Comparison of ENCODE assay signal across 8 cellular contexts in genomic region chr19:11155373-11156120, GRCh38. TPM values are rescaled to one million over a fixed set of nuclear protein-coding genes. Genes with fewer than 3 reads are reported as not detected.
DNase-seq lines count a peak whose midpoint lies in the region; ATAC-seq, FAIRE-seq and TF ChIP-seq lines count a peak whose summit lies in the region.

A gene with protein sequence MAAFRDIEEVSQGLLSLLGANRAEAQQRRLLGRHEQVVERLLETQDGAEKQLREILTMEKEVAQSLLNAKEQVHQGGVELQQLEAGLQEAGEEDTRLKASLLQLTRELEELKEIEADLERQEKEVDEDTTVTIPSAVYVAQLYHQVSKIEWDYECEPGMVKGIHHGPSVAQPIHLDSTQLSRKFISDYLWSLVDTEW (minus strand): TSS chr19:11155782. CDS start chr19:11155776, 6 bp downstream.

- peak; percentile 89 for FAIRE-seq in keratinocyte (lab: Jason Lieb, UNC)

- peak within 1 kb of the TSS; percentile 81 for H3K9ac ChIP-seq in keratinocyte (ENCODE audit: control insufficient read depth, extremely low read depth, insufficient read depth, low read length)

- H3K4me1 ChIP-seq in keratinocyte (ENCODE audit: control insufficient read depth, extremely low read depth, insufficient read depth, low read length), result peaks cover 29% of the 10 kb centered on the region

- H2AFZ ChIP-seq in keratinocyte (ENCODE audit: control insufficient read depth, low read length), result peak within 1 kb of the TSS; percentile 93

- DNase-seq in AG10803 (ENCODE audit: low read depth) (peak; percentile 98), NCI-H460 (ENCODE audit: extremely low read depth, low read depth) (peak; percentile 97), cerebellum (ENCODE audit: low spot score) (peak; percentile 100), keratinocyte (ENCODE audit: low read depth, low spot score) (peak; percentile 92)
- DNase-seq in activated CD4-positive, CD25-positive, alpha-beta regulatory T cell treated with anti-CD3 and anti-CD28 coated beads, Interleukin-2, amount 50 U/mL, for 72 hours, result peak; percentile 86
- peak; percentile 74 to 77 for DNase-seq in stimulated activated CD4-positive, alpha-beta T cell treated with anti-CD3 and anti-CD28 coated beads, Interleukin-15, amount 100 ng/mL, for 1 hour (ENCODE audit: low read depth in 1 of 2, low spot score in 1 of 2)

- peak within 1 kb of the TSS; percentile 60 for H3K27ac ChIP-seq in keratinocyte (ENCODE audit: control insufficient read depth, insufficient read depth, low read length)

- ATAC-seq in GM19043 (IDR thresholded peaks at IDR 0.05; ENCODE audit: low read depth, unreplicated experiment), result peak; percentile 98
- ATAC-seq in HG03378 (IDR thresholded peaks at IDR 0.05; ENCODE audit: unreplicated experiment), result peak; percentile 97

- no peaks in the 10 kb centered on the region for H3K36me3 ChIP-seq in keratinocyte (ENCODE audit: control insufficient read depth in 2 of 2, extremely low read depth in 1 of 2, insufficient read depth in 2 of 2, low read length in 2 of 2)

- peak within 1 kb of the TSS; percentile 86 for H3K4me2 ChIP-seq in keratinocyte (ENCODE audit: control insufficient read depth, extremely low read depth, insufficient read depth, low read depth, low read length)

- H3K9me1 ChIP-seq in keratinocyte (ENCODE audit: control insufficient read depth, extremely low read depth, insufficient read depth, low read length), result no peaks in the 10 kb centered on the region

- TF ChIP-seq CTCF in AG10803 (conservative IDR thresholded peaks at IDR 0.05; ENCODE audit: low read length), result no peak
- no peak for TF ChIP-seq CTCF in keratinocyte (optimal IDR thresholded peaks at IDR 0.05 in 1 of 3, IDR thresholded peaks at IDR 0.05 in 1 of 3, conservative IDR thresholded peaks at IDR 0.05 in 1 of 3; ENCODE audit: extremely low read depth in 1 of 3, insufficient read depth in 2 of 3, low read length in 3 of 3)

- H3K9me3 ChIP-seq in keratinocyte (ENCODE audit: control insufficient read depth, low read depth, low read length), result no peaks in the 10 kb centered on the region

- H3K79me2 ChIP-seq in keratinocyte (ENCODE audit: control insufficient read depth, insufficient read depth, low read length), result peaks cover 25% of the 10 kb centered on the region

- H3K27me3 ChIP-seq in keratinocyte (ENCODE audit: control insufficient read depth, extremely low read depth, insufficient read depth, low read length), result no peaks in the 10 kb centered on the region

- H3K4me3 ChIP-seq in AG10803 (ENCODE audit: low read length) (peak within 1 kb of the TSS; percentile 81), keratinocyte (ENCODE audit: control insufficient read depth in 2 of 3, extremely low read depth in 1 of 3, insufficient read depth in 2 of 3, low read depth in 1 of 3, low read length in 3 of 3) (peak within 1 kb of the TSS; percentile 71 to 85 (median 84))

- H4K20me1 ChIP-seq in keratinocyte (ENCODE audit: control insufficient read depth, extremely low read depth, insufficient read depth, low read length), result no peaks in the 10 kb centered on the region

- dilution Hi-C loops in keratinocyte (cut with MboI; ENCODE audit: extremely low pct_ligation_motif_present, low sequenced_read_pairs), result no loop called here

RNA-seq across cellular contexts. Expression of the gene that starts here (rescaled TPM):
- 13.9 and 17.1 TPM in 2 replicates for total RNA-seq in NCI-H460 (2014; rRNA removed; shearing (Covaris generic))
- polyA plus RNA-seq in NCI-H460 (2014; cell fraction: nucleus; rRNA removed), result 79.3 and 82.4 TPM in 2 replicates
- total RNA-seq in cerebellum, result 13.3 TPM
- polyA plus RNA-seq in keratinocyte, result 1.8 to 8.0 TPM (median 6.4 TPM) in 3 replicates
- polyA plus RNA-seq in keratinocyte (2011; ENCODE audit: low read depth), result 0.44 TPM
- 1.1 and 2.1 TPM in 2 replicates for polyA plus RNA-seq in keratinocyte (2011; cell fraction: cytosol; rRNA removed)
- polyA plus RNA-seq in keratinocyte (2011; cell fraction: nucleus; rRNA removed), result 0.99 and 1.8 TPM in 2 replicates
- 0.11 and 8.6 TPM in 2 replicates for polyA plus RNA-seq in keratinocyte (2012; ENCODE audit: low replicate concordance)
- 4.6 to 20.9 TPM (median 14.5 TPM) in 3 replicates for polyA minus RNA-seq in keratinocyte
- 20.9 TPM for polyA minus RNA-seq in keratinocyte (2011; cell fraction: cytosol; rRNA and poly(A)+ RNA removed)
- polyA minus RNA-seq in keratinocyte (2011; cell fraction: nucleus; rRNA and poly(A)+ RNA removed), result 3.0 and 3.3 TPM in 2 replicates

Comparison
In these comparisons a context has a peak if more than half of its experiments do, and no peak if none do; other contexts are left out.
1. Peak in every context shown above with its lines: DNase-seq, ATAC-seq, H3K4me3 ChIP-seq and H3K27ac ChIP-seq.